In the genomic region with DNA sequence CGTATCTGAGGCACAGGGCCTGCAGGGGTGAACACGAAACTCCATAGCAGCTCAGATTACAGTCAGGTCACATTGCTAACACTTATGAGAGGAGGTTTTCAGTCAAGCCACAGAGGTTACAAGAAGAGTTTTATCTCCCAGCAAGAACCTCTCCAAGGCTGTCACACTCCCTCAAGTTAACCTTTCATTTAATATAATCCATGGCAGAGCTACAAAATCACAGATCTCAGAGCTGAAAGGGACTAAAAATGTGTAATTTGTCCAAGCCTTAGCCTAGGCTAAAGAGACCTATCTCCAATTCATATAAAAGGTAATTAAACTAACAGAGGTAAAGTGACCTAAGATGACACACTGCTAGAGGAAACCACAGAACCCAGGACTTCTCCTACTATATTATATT, we compare ENCODE assay signal across 11 cellular contexts. TPM values are rescaled to one million over a fixed set of nuclear protein-coding genes. Genes with fewer than 3 reads are reported as not detected.
DNase-seq lines count a peak whose midpoint lies in the region; ATAC-seq, FAIRE-seq and TF ChIP-seq lines count a peak whose summit lies in the region.
"Had no signal": no experiment of that assay in that cellular context is flagged by ENCODE, and none has a peak within 500 bp of the region (broad histone marks: within the 10 kb centered on the region; RNA-seq: fewer than 3 reads in every experiment).

No MANE protein-coding gene starts in this region.

- peak overlapping the region; percentile 66; the same call in 2 of the 3 replicates for H3K4me2 ChIP-seq in A549

- no peaks in the 10 kb centered on the region for H3K9me3 Mint-ChIP-seq in Calu3 (ENCODE audit: low read depth, unreplicated experiment)
- H3K9me3 Mint-ChIP-seq: activated T-cell treated with anti-CD3 and anti-CD28 coated beads, Interleukin-2, amount 50 U/mL, for 4 hours had no signal

- no peak for TF ChIP-seq EP300 in A549 (IDR thresholded peaks at IDR 0.05)

- no peak for TF ChIP-seq RAD21 in A549 (conservative IDR thresholded peaks at IDR 0.05 in 1 of 2, IDR thresholded peaks at IDR 0.05 in 1 of 2)

- no peaks in the 10 kb centered on the region for H3K9me3 ChIP-seq in A549

- no peak overlapping the region for H3K27ac ChIP-seq in A549

- DNase-seq in A549 (ENCODE audit: low read depth in 1 of 2, low spot score in 1 of 2) (no peak), NCI-H2196 treated with DMSO at 0.1 percent for 48 hours (lab: John Stamatoyannopoulos, UW; ENCODE audit: unreplicated experiment) (peak; percentile 72), fibroblast of villous mesenchyme (ENCODE audit: low read depth) (peak; percentile 6), Calu3 (no peak), activated gamma-delta T cell (lab: John Stamatoyannopoulos, UW) (no peak)
- DNase-seq in activated CD4-positive, alpha-beta T cell treated with anti-CD3 and anti-CD28 coated beads, Interleukin-2, amount 50 U/mL, for 4 hours = no peak
- DNase-seq: activated T-cell treated with anti-CD3 and anti-CD28 coated beads, Interleukin-2, amount 50 U/mL, for 4 hours; effector CD8-positive, alpha-beta T cell had no signal

- CTCF ChIA-PET in A549 (lab: Yijun Ruan, JAX) = no interaction called here
- CTCF ChIA-PET in Calu3 (lab: Charles Lee) = interaction anchor here (1.0 kb wide), 1 partner anchor 55 kb away, joined by 4 read pairs; no protein-coding TSS in a partner anchor

- BruUV-seq in Calu3 (replicated peaks; lab: Mats Ljungman, UMichigan) = no TSS peak

- H3K4me3 Mint-ChIP-seq in Calu3 (ENCODE audit: low read depth, unreplicated experiment) = no peak overlapping the region
- H3K4me3 Mint-ChIP-seq: activated T-cell treated with anti-CD3 and anti-CD28 coated beads, Interleukin-2, amount 50 U/mL, for 4 hours had no signal

- H3K4me3 ChIP-seq in A549 (no peak overlapping the region), fibroblast of villous mesenchyme (ENCODE audit: low read depth, low read length) (no peak overlapping the region)

- no peak for TF ChIP-seq CTCF in A549 (IDR thresholded peaks at IDR 0.05)
- no peak for TF ChIP-seq CTCF in fibroblast of villous mesenchyme (IDR thresholded peaks at IDR 0.05; ENCODE audit: insufficient read depth, low read depth, low read length)
- TF ChIP-seq CTCF in Calu3 (IDR thresholded peaks at IDR 0.05; ENCODE audit: unreplicated experiment) = no peak

- TF ChIP-seq POLR2A in A549 (IDR thresholded peaks at IDR 0.05; ENCODE audit: low read length) = no peak

- POLR2A ChIA-PET in A549 (lab: Yijun Ruan, JAX) = no interaction called here

- H3K4me1 ChIP-seq in A549 = peaks cover 50% of the 10 kb centered on the region

- H3K36me3 Mint-ChIP-seq in Calu3 (ENCODE audit: insufficient read depth, unreplicated experiment) = no peaks in the 10 kb centered on the region

- intact Hi-C loops in Calu3 (cut with micrococcal nuclease; ENCODE audit: unreplicated experiment) = no loop called here

- no peaks in the 10 kb centered on the region for H3K27me3 Mint-ChIP-seq in Calu3 (ENCODE audit: unreplicated experiment)

- peaks cover 6% of the 10 kb centered on the region for H3K4me1 Mint-ChIP-seq in Calu3 (ENCODE audit: low read depth, unreplicated experiment)

- peak; percentile 43 for FAIRE-seq in A549 (lab: Jason Lieb, UNC)

- no peak overlapping the region for H3K27ac Mint-ChIP-seq in Calu3 (ENCODE audit: unreplicated experiment)

- 70% methylated on average over 2 of the region's 2 CpGs for WGBS in A549 (ENCODE audit: missing lambda C conversion rate)

- ATAC-seq in A549 = peak in 1 of 2 experiments; percentile 64; a peak in 2 of 6 replicates
- peak; percentile 64 for ATAC-seq in GM19023 (IDR thresholded peaks at IDR 0.05; ENCODE audit: unreplicated experiment)
- no peak for ATAC-seq in GM21447 (IDR thresholded peaks at IDR 0.05; ENCODE audit: unreplicated experiment)

TF ChIP-seq in A549, 52 proteins besides CTCF, POLR2A, EP300 and RAD21:
- TF ChIP-seq CBX2 (IDR thresholded peaks at IDR 0.05; ENCODE audit: borderline replicate concordance, low read depth) (no peak), RFX5 (IDR thresholded peaks at IDR 0.05) (no peak), ESRRA (IDR thresholded peaks at IDR 0.05; ENCODE audit: borderline replicate concordance, low read length) (no peak), JUNB (IDR thresholded peaks at IDR 0.05) (no peak), EHMT2 (IDR thresholded peaks at IDR 0.05; ENCODE audit: low read depth) (no peak), KDM5A (IDR thresholded peaks at IDR 0.05) (no peak), FOXS1 (CRISPR knock-in tag; IDR thresholded peaks at IDR 0.05) (no peak), RARB (CRISPR knock-in tag; IDR thresholded peaks at IDR 0.05) (no peak), CHD4 (IDR thresholded peaks at IDR 0.05; ENCODE audit: borderline replicate concordance) (no peak), BHLHE40 (IDR thresholded peaks at IDR 0.05; ENCODE audit: low read depth, low read length) (no peak), NPAS2 (CRISPR knock-in tag; IDR thresholded peaks at IDR 0.05; ENCODE audit: borderline replicate concordance) (no peak), GATA3 (IDR thresholded peaks at IDR 0.05; ENCODE audit: borderline replicate concordance) (no peak), FOSL2 (IDR thresholded peaks at IDR 0.05) (no peak), FOSL2 (CRISPR knock-in tag; IDR thresholded peaks at IDR 0.05) (no peak), HDAC2 (IDR thresholded peaks at IDR 0.05) (no peak)
- TF ChIP-seq, protein P1, sequence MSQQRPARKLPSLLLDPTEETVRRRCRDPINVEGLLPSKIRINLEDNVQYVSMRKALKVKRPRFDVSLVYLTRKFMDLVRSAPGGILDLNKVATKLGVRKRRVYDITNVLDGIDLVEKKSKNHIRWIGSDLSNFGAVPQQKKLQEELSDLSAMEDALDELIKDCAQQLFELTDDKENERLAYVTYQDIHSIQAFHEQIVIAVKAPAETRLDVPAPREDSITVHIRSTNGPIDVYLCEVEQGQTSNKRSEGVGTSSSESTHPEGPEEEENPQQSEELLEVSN (IDR thresholded peaks at IDR 0.05; ENCODE audit: borderline replicate concordance, low read depth) = no peak
- TF ChIP-seq, protein P2, sequence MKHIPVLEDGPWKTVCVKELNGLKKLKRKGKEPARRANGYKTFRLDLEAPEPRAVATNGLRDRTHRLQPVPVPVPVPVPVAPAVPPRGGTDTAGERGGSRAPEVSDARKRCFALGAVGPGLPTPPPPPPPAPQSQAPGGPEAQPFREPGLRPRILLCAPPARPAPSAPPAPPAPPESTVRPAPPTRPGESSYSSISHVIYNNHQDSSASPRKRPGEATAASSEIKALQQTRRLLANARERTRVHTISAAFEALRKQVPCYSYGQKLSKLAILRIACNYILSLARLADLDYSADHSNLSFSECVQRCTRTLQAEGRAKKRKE (CRISPR knock-in tag; IDR thresholded peaks at IDR 0.05; ENCODE audit: low read depth) = no peak
- TF ChIP-seq, protein P3, sequence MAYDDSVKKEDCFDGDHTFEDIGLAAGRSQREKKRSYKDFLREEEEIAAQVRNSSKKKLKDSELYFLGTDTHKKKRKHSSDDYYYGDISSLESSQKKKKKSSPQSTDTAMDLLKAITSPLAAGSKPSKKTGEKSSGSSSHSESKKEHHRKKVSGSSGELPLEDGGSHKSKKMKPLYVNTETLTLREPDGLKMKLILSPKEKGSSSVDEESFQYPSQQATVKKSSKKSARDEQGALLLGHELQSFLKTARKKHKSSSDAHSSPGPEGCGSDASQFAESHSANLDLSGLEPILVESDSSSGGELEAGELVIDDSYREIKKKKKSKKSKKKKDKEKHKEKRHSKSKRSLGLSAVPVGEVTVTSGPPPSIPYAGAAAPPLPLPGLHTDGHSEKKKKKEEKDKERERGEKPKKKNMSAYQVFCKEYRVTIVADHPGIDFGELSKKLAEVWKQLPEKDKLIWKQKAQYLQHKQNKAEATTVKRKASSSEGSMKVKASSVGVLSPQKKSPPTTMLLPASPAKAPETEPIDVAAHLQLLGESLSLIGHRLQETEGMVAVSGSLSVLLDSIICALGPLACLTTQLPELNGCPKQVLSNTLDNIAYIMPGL (CRISPR knock-in tag; IDR thresholded peaks at IDR 0.05; ENCODE audit: borderline replicate concordance) = no peak
- TF ChIP-seq, protein P4, sequence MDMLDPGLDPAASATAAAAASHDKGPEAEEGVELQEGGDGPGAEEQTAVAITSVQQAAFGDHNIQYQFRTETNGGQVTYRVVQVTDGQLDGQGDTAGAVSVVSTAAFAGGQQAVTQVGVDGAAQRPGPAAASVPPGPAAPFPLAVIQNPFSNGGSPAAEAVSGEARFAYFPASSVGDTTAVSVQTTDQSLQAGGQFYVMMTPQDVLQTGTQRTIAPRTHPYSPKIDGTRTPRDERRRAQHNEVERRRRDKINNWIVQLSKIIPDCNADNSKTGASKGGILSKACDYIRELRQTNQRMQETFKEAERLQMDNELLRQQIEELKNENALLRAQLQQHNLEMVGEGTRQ (IDR thresholded peaks at IDR 0.05) = no peak

RNA-seq across cellular contexts. Expression of a gene that starts 57.2 kb away (rescaled TPM):
- polyA plus RNA-seq in A549 (2011; rRNA removed) (not detected in 2 replicates), A549 (2017; fragmentation: RNase III; extraction: RNeasy Plus Mini Kit Qiagen cat#74134 plus additional on column Dnase treatment) (not detected in 3 replicates)
- polyA plus RNA-seq in A549 (2012; cell fraction: cytosol; rRNA removed) = not detected in 2 replicates
- not detected in 2 replicates for polyA plus RNA-seq in A549 (2012; cell fraction: nucleus; rRNA removed)
- not detected in 2 replicates for polyA minus RNA-seq in A549 (2011; rRNA and poly(A)+ RNA removed)
- total RNA-seq in fibroblast of villous mesenchyme (not detected in 2 replicates), Calu3 (2022) (not detected in 2 replicates)
- total RNA-seq: activated T-cell treated with anti-CD3 and anti-CD28 coated beads, Interleukin-2, amount 50 U/mL, for 4 hours; posterior vena cava had no signal

Comparison
In these comparisons a context has a peak if more than half of its experiments do, and no peak if none do; other contexts are left out.
1. DNase-seq: peak in NCI-H2196 treated with DMSO at 0.1 percent for 48 hours (single experiment) and fibroblast of villous mesenchyme (single experiment); none in A549 (0 of 2), Calu3 (single experiment), activated CD4-positive, alpha-beta T cell treated with anti-CD3 and anti-CD28 coated beads, Interleukin-2, amount 50 U/mL, for 4 hours (0 of 2) and activated gamma-delta T cell (single experiment).